In genomic region chr17:4678448-4679026, GRCh38 we compare ENCODE assay signal across 10 cellular contexts. TPM values are rescaled to one million over a fixed set of nuclear protein-coding genes. Genes with fewer than 3 reads are reported as not detected.
DNase-seq lines count a peak whose midpoint lies in the region; ATAC-seq and TF ChIP-seq lines count a peak whose summit lies in the region.
"Had no signal": no experiment of that assay in that cellular context is flagged by ENCODE, and none has a peak within 500 bp of the region (broad histone marks: within the 10 kb centered on the region; RNA-seq: fewer than 3 reads in every experiment).

No MANE protein-coding gene starts in this region.

- no peak for TF ChIP-seq CTCF in MCF 10A (IDR thresholded peaks at IDR 0.05; ENCODE audit: unreplicated experiment)
- no peak for TF ChIP-seq CTCF in breast epithelium (IDR thresholded peaks at IDR 0.05)
- no peak for TF ChIP-seq CTCF in upper lobe of right lung (IDR thresholded peaks at IDR 0.05)
- TF ChIP-seq CTCF in left ventricle myocardium inferior (IDR thresholded peaks at IDR 0.05; ENCODE audit: borderline replicate concordance), result no peak

- H3K36me3 Mint-ChIP-seq in MCF 10A (ENCODE audit: insufficient read depth, unreplicated experiment), result peaks cover 76% of the 10 kb centered on the region

- H3K27ac ChIP-seq in breast epithelium (no peak overlapping the region), upper lobe of right lung (no peak overlapping the region), left ventricle myocardium inferior (replicated peaks) (no peak overlapping the region)
- H3K27ac ChIP-seq: uterus had no signal

- H3K36me3 ChIP-seq in breast epithelium, result peaks cover 4% of the 10 kb centered on the region
- peaks cover 59% of the 10 kb centered on the region for H3K36me3 ChIP-seq in upper lobe of right lung
- peaks cover 88% of the 10 kb centered on the region for H3K36me3 ChIP-seq in left ventricle myocardium inferior
- H3K36me3 ChIP-seq: uterus had no signal

- ATAC-seq in upper lobe of right lung (peak; percentile 48), HG03469 (IDR thresholded peaks at IDR 0.05; ENCODE audit: unreplicated experiment) (no peak), HG03342 (IDR thresholded peaks at IDR 0.05; ENCODE audit: unreplicated experiment) (no peak)

- H3K4me3 ChIP-seq in breast epithelium (no peak overlapping the region), upper lobe of right lung (no peak overlapping the region), left ventricle myocardium inferior (no peak overlapping the region)
- H3K4me3 ChIP-seq: uterus had no signal

- BruUV-seq in MCF 10A (replicated peaks; lab: Mats Ljungman, UMichigan), result no TSS peak

- peaks cover 20% of the 10 kb centered on the region for H3K4me1 Mint-ChIP-seq in MCF 10A (ENCODE audit: insufficient read depth, unreplicated experiment)

- H3K9me3 ChIP-seq in breast epithelium (no peaks in the 10 kb centered on the region), upper lobe of right lung (no peaks in the 10 kb centered on the region), left ventricle myocardium inferior (replicated peaks) (no peaks in the 10 kb centered on the region)
- H3K9me3 ChIP-seq: uterus had no signal

- TF ChIP-seq POLR2A in breast epithelium (IDR thresholded peaks at IDR 0.05), result no peak

- CTCF ChIA-PET in MCF 10A (lab: Yijun Ruan, JAX), result no interaction called here

- no peak overlapping the region for H3K27ac Mint-ChIP-seq in MCF 10A (ENCODE audit: low read depth, unreplicated experiment)

- peak; percentile 64 for DNase-seq in MCF 10A (ENCODE audit: unreplicated experiment)
- DNase-seq in breast epithelium (ENCODE audit: low spot score in 2 of 2), result no peak
- peak; percentile 31 for DNase-seq in T1000 (lab: John Stamatoyannopoulos, UW)
- DNase-seq in foreskin melanocyte, result peak; percentile 22
- no peak for DNase-seq in upper lobe of right lung
- no peak for DNase-seq in left ventricle myocardium inferior
- DNase-seq: uterus had no signal

- H3K27me3 ChIP-seq in breast epithelium, result no peaks in the 10 kb centered on the region
- no peaks in the 10 kb centered on the region for H3K27me3 ChIP-seq in upper lobe of right lung
- H3K27me3 ChIP-seq in left ventricle myocardium inferior (ENCODE audit: low read depth), result no peaks in the 10 kb centered on the region
- H3K27me3 ChIP-seq: uterus had no signal

- H3K4me3 Mint-ChIP-seq in MCF 10A (ENCODE audit: unreplicated experiment), result no peak overlapping the region

- intact Hi-C loops in MCF 10A (cut with micrococcal nuclease), result no loop called here
- intact Hi-C loops in breast epithelium (cut with DNase I; ENCODE audit: low total_unique reads), result no loop called here
- intact Hi-C loops in upper lobe of right lung (cut with DNase I), result no loop called here
- intact Hi-C loops in left ventricle myocardium inferior (cut with micrococcal nuclease), result no loop called here

- no peaks in the 10 kb centered on the region for H3K9me3 Mint-ChIP-seq in MCF 10A (ENCODE audit: unreplicated experiment)

- H3K27me3 Mint-ChIP-seq in MCF 10A (ENCODE audit: insufficient read depth, unreplicated experiment), result no peaks in the 10 kb centered on the region

- H3K4me1 ChIP-seq in breast epithelium (no peaks in the 10 kb centered on the region), upper lobe of right lung (no peaks in the 10 kb centered on the region), left ventricle myocardium inferior (peaks cover 7% of the 10 kb centered on the region)
- H3K4me1 ChIP-seq: uterus had no signal

- POLR2A ChIA-PET in MCF 10A (lab: Yijun Ruan, JAX), result interaction anchor here (0.5 to 1.5 kb wide), 4 partner anchors 9 to 349 kb away, joined by 3 to 6 read pairs (median 4); partner anchors contain the start of gene PELP1

RNA-seq across cellular contexts. Expression of gene PELP1, which starts 25.4 kb away (rescaled TPM):
- total RNA-seq in MCF 10A (2022) (63.9 and 74.8 TPM in 2 replicates), breast epithelium (10 to 100 TPM; 17.0 to 26.9 (median 21.0) TPM), upper lobe of right lung (39.0 TPM), left ventricle myocardium inferior (37.1 TPM)

RNA-seq across cellular contexts. Expression of gene ARRB2, which starts 31.9 kb away (rescaled TPM):
- total RNA-seq in MCF 10A (2022), result 20.7 and 25.1 TPM in 2 replicates
- total RNA-seq in breast epithelium, result 10 to 100 TPM; 25.2 to 67.4 (median 42.3) TPM
- total RNA-seq in upper lobe of right lung, result 131 TPM
- 28.1 TPM for total RNA-seq in left ventricle myocardium inferior

RNA-seq across cellular contexts. Expression of gene ALOX15, which starts 37.1 kb away (rescaled TPM):
- not detected in 2 replicates for total RNA-seq in MCF 10A (2022)
- total RNA-seq in breast epithelium, result 10 to 100 TPM in 1 of 3 donors, under 1 TPM in 1, not detected in 1; 0.98 to 47.9 TPM
- total RNA-seq in upper lobe of right lung, result 1.7 TPM
- 0.33 TPM for total RNA-seq in left ventricle myocardium inferior
- total RNA-seq: posterior vena cava had no signal

RNA-seq across cellular contexts. Expression of gene MED11, which starts 52.7 kb away (rescaled TPM):
- 15.2 and 15.8 TPM in 2 replicates for total RNA-seq in MCF 10A (2022)
- total RNA-seq in breast epithelium, result 10 to 100 TPM; 29.3 to 41.7 (median 30.8) TPM
- total RNA-seq in upper lobe of right lung, result 23.2 TPM
- 18.0 TPM for total RNA-seq in left ventricle myocardium inferior

Comparison
In these comparisons a context has a peak if more than half of its experiments do, and no peak if none do; other contexts are left out.
1. DNase-seq: peak in MCF 10A (single experiment), T1000 (single experiment) and foreskin melanocyte (single experiment); none in breast epithelium (0 of 2), upper lobe of right lung (single experiment) and left ventricle myocardium inferior (single experiment).